ENCODE assay signal across 9 cellular contexts in genomic region chr10:95260397-95260881, GRCh38. TPM values are rescaled to one million over a fixed set of nuclear protein-coding genes. Genes with fewer than 3 reads are reported as not detected.
A peak's percentile ranks its signal among the peaks of the same experiment; 100 is the strongest.
DNase-seq lines count a peak whose midpoint lies in the region; TF ChIP-seq lines count a peak whose summit lies in the region.
"Had no signal": no experiment of that assay in that cellular context is flagged by ENCODE, and none has a peak within 500 bp of the region (broad histone marks: within the 10 kb centered on the region; RNA-seq: fewer than 3 reads in every experiment).

No MANE protein-coding gene starts in this region.

- peak overlapping the region; percentile 95 for H3K27ac Mint-ChIP-seq in osteocyte (ENCODE audit: unreplicated experiment)

- H3K4me1 Mint-ChIP-seq in osteocyte (ENCODE audit: unreplicated experiment) = peaks cover 42% of the 10 kb centered on the region

- no peak overlapping the region for H3K4me3 Mint-ChIP-seq in osteocyte (ENCODE audit: unreplicated experiment)
- H3K4me3 Mint-ChIP-seq: activated B cell treated with CpG ODN at 0.5 μM for 24 hours had no signal

- H3K36me3 ChIP-seq in HUES64 (ENCODE audit: insufficient read depth, low read length) = peaks cover 70% of the 10 kb centered on the region

- no peak for TF ChIP-seq CTCF in GM13977 (IDR thresholded peaks at IDR 0.05; ENCODE audit: extremely low read depth, insufficient read depth, missing control alignments)
- no peak for TF ChIP-seq CTCF in epithelial cell of proximal tubule (conservative IDR thresholded peaks at IDR 0.05; ENCODE audit: low read depth, low read length)
- TF ChIP-seq CTCF in osteocyte (IDR thresholded peaks at IDR 0.05) = no peak

- H3K9me3 Mint-ChIP-seq in osteocyte (ENCODE audit: unreplicated experiment) = peaks cover 11% of the 10 kb centered on the region

- no peaks in the 10 kb centered on the region for H3K27me3 Mint-ChIP-seq in osteocyte (ENCODE audit: unreplicated experiment)
- H3K27me3 Mint-ChIP-seq: activated B cell treated with CpG ODN at 0.5 μM for 24 hours had no signal

- peak overlapping the region; percentile 34 for H3K27ac ChIP-seq in HUES64 (ENCODE audit: low read depth, low read length)

- DNase-seq in GM13977 (ENCODE audit: low spot score) (peak; percentile 19), epithelial cell of proximal tubule (ENCODE audit: low read depth) (peak; percentile 92), osteocyte (ENCODE audit: extremely low spot score, unreplicated experiment) (peak; percentile 73), midbrain (lab: John Stamatoyannopoulos, UW) (no peak)
- DNase-seq in stimulated activated CD4-positive, alpha-beta T cell treated with anti-CD3 and anti-CD28 coated beads, Interleukin-12 subunit alpha, Interleukin-12 subunit beta, amount 100 ng/mL, for 4 hours = no peak
- no peak for DNase-seq in activated T-cell treated with anti-CD3 and anti-CD28 coated beads, Interleukin-2, amount 50 U/mL, for 1 hour
- DNase-seq in activated T-cell treated with anti-CD3 and anti-CD28 coated beads, Interleukin-2, amount 50 U/mL, for 48 hours = no peak
- DNase-seq: activated B cell treated with CpG ODN at 0.5 μM for 24 hours had no signal

- peak overlapping the region; percentile 10; the same call in 1 of the 2 replicates for H3K9ac ChIP-seq in HUES64 (ENCODE audit: low read depth, low read length)

- peaks cover 7% of the 10 kb centered on the region; the same call in 1 of the 2 replicates for H3K9me3 ChIP-seq in HUES64 (ENCODE audit: insufficient read depth, low read depth, low read length)

- H3K36me3 Mint-ChIP-seq in osteocyte (ENCODE audit: unreplicated experiment) = peaks cover 31% of the 10 kb centered on the region

- 77% methylated on average over 3 of the region's 3 CpGs for WGBS in HUES64

- H3K27me3 ChIP-seq in HUES64 (ENCODE audit: insufficient read depth, low read length) = no peaks in the 10 kb centered on the region

- H3K4me3 ChIP-seq in HUES64 (ENCODE audit: low read length) (no peak overlapping the region), epithelial cell of proximal tubule (ENCODE audit: low read depth, low read length) (no peak overlapping the region)

- H3K4me1 ChIP-seq in HUES64 (ENCODE audit: insufficient read depth, low read length) = peaks cover 26% of the 10 kb centered on the region

- in situ Hi-C loops in GM13977 (cut with MboI; ENCODE audit: low pct_unique_long_range_greater_than_20kb, low sequenced_read_pairs, unreplicated experiment) = no loop called here

RNA-seq across cellular contexts. Expression of gene PDLIM1, which starts 30.4 kb away (rescaled TPM):
- polyA plus RNA-seq in HUES64 (2013, experiment 1 of 2) = 127 TPM
- polyA plus RNA-seq in HUES64 (2013, experiment 2 of 2) = 142 TPM
- total RNA-seq in epithelial cell of proximal tubule (43.8 and 117 TPM in 2 replicates), osteocyte (71.7 and 73.8 TPM in 2 replicates)

Comparison
In these comparisons a context has a peak if more than half of its experiments do, and no peak if none do; other contexts are left out.
1. DNase-seq: peak in GM13977 (single experiment), epithelial cell of proximal tubule (single experiment) and osteocyte (single experiment); none in stimulated activated CD4-positive, alpha-beta T cell treated with anti-CD3 and anti-CD28 coated beads, Interleukin-12 subunit alpha, Interleukin-12 subunit beta, amount 100 ng/mL, for 4 hours (single experiment), activated T-cell treated with anti-CD3 and anti-CD28 coated beads, Interleukin-2, amount 50 U/mL, for 1 hour (single experiment), activated T-cell treated with anti-CD3 and anti-CD28 coated beads, Interleukin-2, amount 50 U/mL, for 48 hours (0 of 2) and midbrain (single experiment).